In the genomic region with DNA sequence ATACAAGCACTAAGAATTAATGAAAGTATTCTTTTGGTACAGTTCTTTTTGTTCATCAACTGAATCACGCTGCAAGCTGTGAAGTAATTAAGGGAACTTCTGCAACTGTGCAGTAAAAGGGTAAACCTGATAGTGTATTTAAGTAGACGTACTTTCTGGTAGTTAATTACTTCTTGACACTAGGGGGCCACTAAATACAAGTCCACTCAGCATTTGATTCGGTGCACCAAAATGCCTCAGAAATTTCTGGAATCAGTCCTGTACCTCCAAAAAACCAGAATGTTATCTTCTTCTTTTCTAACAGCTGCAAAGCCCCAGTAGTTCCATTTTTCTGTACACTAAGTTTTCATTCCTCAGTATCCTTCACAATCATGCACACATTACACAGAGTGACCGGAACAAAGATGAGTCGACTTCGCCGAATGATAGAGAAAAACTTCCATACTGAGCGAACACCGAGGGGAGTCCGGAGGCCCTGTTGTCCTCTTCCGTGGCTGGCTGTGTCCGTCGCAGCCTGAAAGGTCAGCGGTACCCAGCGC, we compare ENCODE assay signal across 8 cellular contexts. TPM values are rescaled to one million over a fixed set of nuclear protein-coding genes. Genes with fewer than 3 reads are reported as not detected.
DNase-seq lines count a peak whose midpoint lies in the region; ATAC-seq and TF ChIP-seq lines count a peak whose summit lies in the region.

No MANE protein-coding gene starts in this region.

- no peaks in the 10 kb centered on the region for H3K27me3 ChIP-seq in PC-9 (ENCODE audit: insufficient read depth, low read depth)
- H3K27me3 ChIP-seq in stomach smooth muscle (ENCODE audit: control insufficient read depth in 1 of 2, insufficient read depth in 2 of 2, low read length in 2 of 2): no peaks in the 10 kb centered on the region

- POLR2A ChIA-PET in PC-9 (lab: Charles Lee; ENCODE audit: unreplicated experiment): interaction anchor here (0.5 to 1.0 kb wide), 3 partner anchors 33 to 1123 kb away, joined by 3 to 4 read pairs (median 3); a partner anchor contains a TSS

- H3K36me3 ChIP-seq in PC-9 (ENCODE audit: low read depth): peaks cover 26% of the 10 kb centered on the region
- H3K36me3 ChIP-seq in stomach smooth muscle (ENCODE audit: control insufficient read depth in 2 of 2, insufficient read depth in 2 of 2, low read length in 2 of 2): peaks cover 9 to 15% of the 10 kb centered on the region in 2 donors

- CTCF ChIA-PET in PC-9 (lab: Charles Lee): no interaction called here

- H3K9me3 ChIP-seq in PC-9 (ENCODE audit: insufficient read depth, low read depth) (no peaks in the 10 kb centered on the region), stomach smooth muscle (ENCODE audit: control insufficient read depth in 2 of 2, low read length in 2 of 2) (no peaks in the 10 kb centered on the region)

- peaks cover 19% of the 10 kb centered on the region for H3F3A ChIP-seq in PC-9 (ENCODE audit: insufficient read depth, low read depth)

- H3K4me3 ChIP-seq in PC-9: peak overlapping the region; percentile 83
- peak overlapping the region; percentile 93 to 100 for H3K4me3 ChIP-seq in cardiac fibroblast (replicated peaks in 1 of 2; ENCODE audit: low read depth in 2 of 2, low read length in 2 of 2)
- peak overlapping the region; percentile 97 to 100 for H3K4me3 ChIP-seq in stomach smooth muscle (ENCODE audit: low read length in 2 of 2)

- peaks cover 67% of the 10 kb centered on the region for H3K79me2 ChIP-seq in PC-9 (ENCODE audit: low read depth)

- H2AFZ ChIP-seq in PC-9: peak overlapping the region; percentile 91

- no peaks in the 10 kb centered on the region for H4K20me1 ChIP-seq in PC-9 (ENCODE audit: insufficient read depth)

- DNase-seq in DMS 273 (lab: John Stamatoyannopoulos, UW; ENCODE audit: unreplicated experiment) (peak; percentile 58), PC-9 (peak in 1 of 2 experiments; percentile 66), cardiac fibroblast (ENCODE audit: low read depth in 2 of 2) (peak; percentile 74 to 76), kidney glomerular epithelial cell (lab: John Stamatoyannopoulos, UW) (peak; percentile 51)
- DNase-seq in effector CD4-positive, alpha-beta T cell: no peak

- peak overlapping the region; percentile 83 for H3K4me2 ChIP-seq in PC-9

- BruUV-seq in PC-9 (replicated peaks; lab: Mats Ljungman, UMichigan): TSS peak; percentile 66

- H3K4me1 ChIP-seq in PC-9 (replicated peaks; ENCODE audit: insufficient read depth) (peaks cover 50% of the 10 kb centered on the region), stomach smooth muscle (ENCODE audit: control insufficient read depth, insufficient read depth, low read length) (peaks cover 22% of the 10 kb centered on the region)

- peak; percentile 24 for ATAC-seq in GM19324 (IDR thresholded peaks at IDR 0.05; ENCODE audit: low FRiP score, unreplicated experiment)
- ATAC-seq in HG03439 (IDR thresholded peaks at IDR 0.05; ENCODE audit: unreplicated experiment): peak; percentile 51

- H3K27ac ChIP-seq in PC-9 (peak overlapping the region; percentile 58), stomach smooth muscle (ENCODE audit: low read length) (peak overlapping the region; percentile 49)

- intact Hi-C loops in PC-9 (cut with micrococcal nuclease; ENCODE audit: unreplicated experiment): loop anchor here (2.0 to 10.0 kb wide), 4 partner anchors 98 to 498 kb away; a partner anchor contains a TSS

- no peaks in the 10 kb centered on the region for H3K9me2 ChIP-seq in PC-9 (ENCODE audit: insufficient read depth)

- peak; percentile 73 for TF ChIP-seq CTCF in PC-9 (conservative IDR thresholded peaks at IDR 0.05)
- peak; percentile 43 for TF ChIP-seq CTCF in cardiac fibroblast (IDR thresholded peaks at IDR 0.05; ENCODE audit: low read depth, low read length)

- peak overlapping the region; percentile 90 to 92 for H3K9ac ChIP-seq in stomach smooth muscle (ENCODE audit: low read length in 2 of 2)

RNA-seq across cellular contexts. Expression of a gene that starts 0.5 kb away (rescaled TPM):
- total RNA-seq in PC-9 (2021): 38.5 and 39.8 TPM in 2 replicates

RNA-seq across cellular contexts. Expression of a gene that starts 0.6 kb away (rescaled TPM):
- total RNA-seq in PC-9 (2021): 47.3 and 87.1 TPM in 2 replicates
